Comparison of ENCODE assay signal across 23 cellular contexts in genomic region chr6:27206806-27207205, GRCh38. TPM values are rescaled to one million over a fixed set of nuclear protein-coding genes. Genes with fewer than 3 reads are reported as not detected.
DNase-seq lines count a peak whose midpoint lies in the region; ATAC-seq and TF ChIP-seq lines count a peak whose summit lies in the region.
"Had no signal": no experiment of that assay in that cellular context is flagged by ENCODE, and none has a peak within 500 bp of the region (broad histone marks: within the 10 kb centered on the region; RNA-seq: fewer than 3 reads in every experiment).

No MANE protein-coding gene starts in this region.

- intact Hi-C loops in natural killer cell (cut with micrococcal nuclease), result no loop called here
- intact Hi-C loops in thyroid gland (cut with DNase I), result no loop called here
- intact Hi-C loops in testis (cut with DNase I; ENCODE audit: low total_unique reads), result no loop called here

- H3K4me1 ChIP-seq in thyroid gland (no peaks in the 10 kb centered on the region), testis (no peaks in the 10 kb centered on the region)
- H3K4me1 ChIP-seq: A549, Caco-2, SJCRH30 had no signal

- H3K36me3 ChIP-seq in thyroid gland (no peaks in the 10 kb centered on the region), testis (ENCODE audit: low read depth, missing control alignments) (no peaks in the 10 kb centered on the region)
- H3K36me3 ChIP-seq: SJCRH30 had no signal

- no peak for TF ChIP-seq CTCF in natural killer cell (IDR thresholded peaks at IDR 0.05)
- no peak for TF ChIP-seq CTCF in thyroid gland (IDR thresholded peaks at IDR 0.05)
- TF ChIP-seq CTCF in testis (IDR thresholded peaks at IDR 0.05), result no peak

- H3K9me3 ChIP-seq in thyroid gland (no peaks in the 10 kb centered on the region), testis (no peaks in the 10 kb centered on the region)
- H3K9me3 ChIP-seq: A549, Caco-2, SJCRH30 had no signal

- peaks cover 69% of the 10 kb centered on the region for H3K27me3 Mint-ChIP-seq in activated naive CD8-positive, alpha-beta T cell treated with anti-CD3 and anti-CD28 coated beads, Interleukin-2, amount 50 U/mL, for 24 hours
- H3K27me3 Mint-ChIP-seq in activated naive CD8-positive, alpha-beta T cell treated with anti-CD3 and anti-CD28 coated beads for 36 hours, result peaks cover 85% of the 10 kb centered on the region
- peaks cover 40% of the 10 kb centered on the region for H3K27me3 Mint-ChIP-seq in activated T-helper 17 cell treated with anti-CD3 and anti-CD28 coated beads, Interleukin-2, amount 50 U/mL, for 72 hours
- peaks cover 7 to 12% of the 10 kb centered on the region in 2 donors for H3K27me3 Mint-ChIP-seq in natural killer cell (ENCODE audit: low read depth in 2 of 2)

- no peaks in the 10 kb centered on the region for H3K36me3 Mint-ChIP-seq in activated naive CD8-positive, alpha-beta T cell treated with anti-CD3 and anti-CD28 coated beads, Interleukin-2, amount 50 U/mL, for 24 hours (ENCODE audit: low read depth)
- H3K36me3 Mint-ChIP-seq in activated naive CD8-positive, alpha-beta T cell treated with anti-CD3 and anti-CD28 coated beads for 36 hours, result peaks cover 3% of the 10 kb centered on the region
- H3K36me3 Mint-ChIP-seq in activated T-helper 17 cell treated with anti-CD3 and anti-CD28 coated beads, Interleukin-2, amount 50 U/mL, for 72 hours (ENCODE audit: low read depth), result no peaks in the 10 kb centered on the region
- no peaks in the 10 kb centered on the region for H3K36me3 Mint-ChIP-seq in natural killer cell
- H3K36me3 Mint-ChIP-seq: CD4-positive, alpha-beta memory T cell had no signal

- ATAC-seq in activated naive CD8-positive, alpha-beta T cell treated with anti-CD3 and anti-CD28 coated beads, Interleukin-2, amount 50 U/mL, for 24 hours, result no peak
- peak; percentile 53 for ATAC-seq in activated T-helper 17 cell treated with anti-CD3 and anti-CD28 coated beads, Interleukin-2, amount 50 U/mL, for 72 hours (replicated peaks)
- no peak for ATAC-seq in natural killer cell
- ATAC-seq: A549, Right ventricle myocardium inferior had no signal

- H3K27ac ChIP-seq in thyroid gland, result no peak overlapping the region
- H3K27ac ChIP-seq in testis, result no peak overlapping the region
- H3K27ac ChIP-seq: A549, KMS-11, PC-9, SJCRH30 had no signal

- H3K27me3 ChIP-seq in thyroid gland (peaks cover 5% of the 10 kb centered on the region), testis (no peaks in the 10 kb centered on the region)
- H3K27me3 ChIP-seq: SJCRH30 had no signal

- H3K4me3 ChIP-seq in thyroid gland (replicated peaks in 1 of 3) (no peak overlapping the region), testis (no peak overlapping the region)
- H3K4me3 ChIP-seq: A549, PC-9, SJCRH30 had no signal

- H3K4me1 Mint-ChIP-seq in activated naive CD8-positive, alpha-beta T cell treated with anti-CD3 and anti-CD28 coated beads, Interleukin-2, amount 50 U/mL, for 24 hours, result peaks cover 16% of the 10 kb centered on the region
- H3K4me1 Mint-ChIP-seq in activated naive CD8-positive, alpha-beta T cell treated with anti-CD3 and anti-CD28 coated beads for 36 hours, result peaks cover 18% of the 10 kb centered on the region
- H3K4me1 Mint-ChIP-seq in activated T-helper 17 cell treated with anti-CD3 and anti-CD28 coated beads, Interleukin-2, amount 50 U/mL, for 72 hours, result peaks cover 5% of the 10 kb centered on the region
- H3K4me1 Mint-ChIP-seq in natural killer cell, result peaks cover 25 to 31% of the 10 kb centered on the region in 2 donors

- H3K27ac Mint-ChIP-seq in activated naive CD8-positive, alpha-beta T cell treated with anti-CD3 and anti-CD28 coated beads, Interleukin-2, amount 50 U/mL, for 24 hours, result no peak overlapping the region
- no peak overlapping the region for H3K27ac Mint-ChIP-seq in activated naive CD8-positive, alpha-beta T cell treated with anti-CD3 and anti-CD28 coated beads for 36 hours
- H3K27ac Mint-ChIP-seq in activated T-helper 17 cell treated with anti-CD3 and anti-CD28 coated beads, Interleukin-2, amount 50 U/mL, for 72 hours, result no peak overlapping the region
- H3K27ac Mint-ChIP-seq in natural killer cell, result no peak overlapping the region
- H3K27ac Mint-ChIP-seq: CD4-positive, alpha-beta memory T cell had no signal

- TF ChIP-seq POLR2A in thyroid gland (IDR thresholded peaks at IDR 0.05), result no peak
- no peak for TF ChIP-seq POLR2A in testis (IDR thresholded peaks at IDR 0.05)

- no peaks in the 10 kb centered on the region for H3K9me3 Mint-ChIP-seq in activated naive CD8-positive, alpha-beta T cell treated with anti-CD3 and anti-CD28 coated beads, Interleukin-2, amount 50 U/mL, for 24 hours
- H3K9me3 Mint-ChIP-seq in activated naive CD8-positive, alpha-beta T cell treated with anti-CD3 and anti-CD28 coated beads for 36 hours, result peaks cover 3% of the 10 kb centered on the region
- H3K9me3 Mint-ChIP-seq in activated T-helper 17 cell treated with anti-CD3 and anti-CD28 coated beads, Interleukin-2, amount 50 U/mL, for 72 hours, result no peaks in the 10 kb centered on the region
- H3K9me3 Mint-ChIP-seq in natural killer cell, result no peaks in the 10 kb centered on the region

- no peak for DNase-seq in activated naive CD8-positive, alpha-beta T cell treated with anti-CD3 and anti-CD28 coated beads, Interleukin-2, amount 50 U/mL, for 24 hours
- no peak for DNase-seq in activated naive CD8-positive, alpha-beta T cell treated with anti-CD3 and anti-CD28 coated beads for 36 hours
- DNase-seq in natural killer cell (no peak), thyroid gland (no peak), AML-193 (lab: John Stamatoyannopoulos, UW) (no peak), testis (no peak)
- DNase-seq: C1 segment of cervical spinal cord; Caco-2; CD4-positive, alpha-beta memory T cell; HCEC 1CT; IMR-90; NCI-H1048; NCI-H1417; NCI-H1694 treated with DMSO at 0.1 percent for 48 hours; NCI-H2081; NCI-H2227 treated with DMSO at 0.1 percent for 48 hours; NCI-H526 treated with DMSO at 0.1 percent for 48 hours; PC-9; SJCRH30 had no signal

- peak overlapping the region; percentile 63 for H3K4me3 Mint-ChIP-seq in activated naive CD8-positive, alpha-beta T cell treated with anti-CD3 and anti-CD28 coated beads, Interleukin-2, amount 50 U/mL, for 24 hours
- no peak overlapping the region for H3K4me3 Mint-ChIP-seq in activated naive CD8-positive, alpha-beta T cell treated with anti-CD3 and anti-CD28 coated beads for 36 hours
- peak overlapping the region; percentile 67 for H3K4me3 Mint-ChIP-seq in activated T-helper 17 cell treated with anti-CD3 and anti-CD28 coated beads, Interleukin-2, amount 50 U/mL, for 72 hours
- peak overlapping the region; percentile 84 for H3K4me3 Mint-ChIP-seq in natural killer cell

RNA-seq across cellular contexts. Expression of gene PRSS16, which starts 40.7 kb away (rescaled TPM):
- under 1 TPM; 0.38 to 0.54 TPM for total RNA-seq in activated naive CD8-positive, alpha-beta T cell treated with anti-CD3 and anti-CD28 coated beads for 36 hours
- total RNA-seq in activated T-helper 17 cell treated with anti-CD3 and anti-CD28 coated beads, Interleukin-2, amount 50 U/mL, for 72 hours, result 1 to 10 TPM; 1.8 to 2.6 TPM
- total RNA-seq in natural killer cell (1 to 10 TPM in 1 of 3 donors, not detected in 2; 2.0 TPM), thyroid gland (10 to 100 TPM; 12.8 to 32.0 (median 21.6) TPM), testis (1 to 10 TPM; 7.9 to 8.6 TPM)
- 4.5 TPM for polyA plus RNA-seq in testis (ENCODE audit: insufficient read depth, low read depth, low replicate concordance)
- total RNA-seq: IMR-90, SJCRH30 had no signal
